In genomic region chr9:88733651-88734470, GRCh38 we compare ENCODE assay signal across 12 cellular contexts.
DNase-seq lines count a peak whose midpoint lies in the region; ATAC-seq, FAIRE-seq and TF ChIP-seq lines count a peak whose summit lies in the region.
"Had no signal": no experiment of that assay in that cellular context is flagged by ENCODE, and none has a peak within 500 bp of the region (broad histone marks: within the 10 kb centered on the region; RNA-seq: fewer than 3 reads in every experiment).

No MANE protein-coding gene starts in this region.

- H3K27me3 Mint-ChIP-seq in Calu3 (ENCODE audit: unreplicated experiment), result peaks cover 33% of the 10 kb centered on the region

- H3K27me3 ChIP-seq in keratinocyte (ENCODE audit: control insufficient read depth, extremely low read depth, insufficient read depth, low read length) (no peaks in the 10 kb centered on the region), aorta (ENCODE audit: control insufficient read depth in 1 of 2, insufficient read depth in 2 of 2, low read length in 1 of 2) (no peaks in the 10 kb centered on the region)

- H4K20me1 ChIP-seq in keratinocyte (ENCODE audit: control insufficient read depth, extremely low read depth, insufficient read depth, low read length), result no peaks in the 10 kb centered on the region

- H3K36me3 ChIP-seq in keratinocyte (ENCODE audit: control insufficient read depth in 2 of 2, extremely low read depth in 1 of 2, insufficient read depth in 2 of 2, low read length in 2 of 2), result no peaks in the 10 kb centered on the region
- H3K36me3 ChIP-seq in aorta (ENCODE audit: control insufficient read depth in 1 of 2, insufficient read depth in 2 of 2, low read length in 1 of 2), result no peaks in the 10 kb centered on the region

- H3K4me1 ChIP-seq in keratinocyte (ENCODE audit: control insufficient read depth, extremely low read depth, insufficient read depth, low read length), result peaks cover 12% of the 10 kb centered on the region
- peaks cover 0 to 6% of the 10 kb centered on the region in 2 donors for H3K4me1 ChIP-seq in aorta (ENCODE audit: control insufficient read depth in 1 of 2, insufficient read depth in 2 of 2, low read length in 2 of 2)

- intact Hi-C loops in aorta (cut with DNase I) (loop anchor here (5.0 to 10.0 kb wide), 3 partner anchors 127 to 261 kb away; partner anchors contain the start of gene S1PR3 (in 1 of the 2)), Calu3 (cut with micrococcal nuclease; ENCODE audit: unreplicated experiment) (no loop called here)

- no peak overlapping the region for H3K27ac Mint-ChIP-seq in Calu3 (ENCODE audit: unreplicated experiment)
- H3K27ac Mint-ChIP-seq: WTC11 had no signal

- 25 to 32% methylated on average over 8 of the region's 8 CpGs for WGBS in aorta, 2 donors

- no peaks in the 10 kb centered on the region for H3K9me3 Mint-ChIP-seq in Calu3 (ENCODE audit: low read depth, unreplicated experiment)

- H3K9me3 ChIP-seq in keratinocyte (ENCODE audit: control insufficient read depth, low read depth, low read length), result no peaks in the 10 kb centered on the region
- H3K9me3 ChIP-seq in aorta (ENCODE audit: control insufficient read depth, low read length), result no peaks in the 10 kb centered on the region

- CTCF ChIA-PET in Calu3 (lab: Charles Lee), result interaction anchor here (0.5 kb wide), 1 partner anchor 674 kb away, joined by 4 read pairs; no protein-coding TSS in a partner anchor

- H3K4me2 ChIP-seq in keratinocyte (ENCODE audit: control insufficient read depth, extremely low read depth, insufficient read depth, low read depth, low read length), result peak overlapping the region; percentile 22
- H3K4me2 ChIP-seq: KMS-11 had no signal

- peak overlapping the region; percentile 72 for H2AFZ ChIP-seq in keratinocyte (ENCODE audit: control insufficient read depth, low read length)

- H3K4me3 Mint-ChIP-seq in Calu3 (ENCODE audit: low read depth, unreplicated experiment), result no peak overlapping the region
- H3K4me3 Mint-ChIP-seq: WTC11 had no signal

- DNase-seq in LHCN-M2 (ENCODE audit: low read depth) (peak; percentile 37), coronary artery (ENCODE audit: low spot score) (peak; percentile 90), keratinocyte (ENCODE audit: low read depth, low spot score) (no peak), aorta (peak; percentile 59 to 86), Calu3 (no peak), NCI-H510A (lab: John Stamatoyannopoulos, UW) (no peak)
- DNase-seq in activated naive CD4-positive, alpha-beta T cell treated with Interleukin-2 at 50 U/mL for 16 hours, result no peak
- DNase-seq: NCI-H345; SIG-M5; stimulated activated CD4-positive, alpha-beta T cell treated with anti-CD3 and anti-CD28 coated beads, Interleukin-4, amount 100 ng/mL, for 24 hours had no signal

- H3K9me1 ChIP-seq in keratinocyte (ENCODE audit: control insufficient read depth, extremely low read depth, insufficient read depth, low read length), result no peaks in the 10 kb centered on the region

- H3K36me3 Mint-ChIP-seq in Calu3 (ENCODE audit: insufficient read depth, unreplicated experiment), result no peaks in the 10 kb centered on the region
- H3K36me3 Mint-ChIP-seq: WTC11 had no signal

- H3K9ac ChIP-seq in keratinocyte (ENCODE audit: control insufficient read depth, extremely low read depth, insufficient read depth, low read length), result peak overlapping the region; percentile 31
- H3K9ac ChIP-seq: KMS-11 had no signal

- H3K79me2 ChIP-seq in keratinocyte (ENCODE audit: control insufficient read depth, insufficient read depth, low read length), result no peaks in the 10 kb centered on the region

- BruUV-seq in Calu3 (replicated peaks; lab: Mats Ljungman, UMichigan), result no TSS peak

- TF ChIP-seq CTCF in coronary artery (IDR thresholded peaks at IDR 0.05), result no peak
- TF ChIP-seq CTCF in keratinocyte (optimal IDR thresholded peaks at IDR 0.05 in 1 of 3, IDR thresholded peaks at IDR 0.05 in 1 of 3, conservative IDR thresholded peaks at IDR 0.05 in 1 of 3; ENCODE audit: extremely low read depth in 1 of 3, insufficient read depth in 2 of 3, low read length in 3 of 3), result no peak
- no peak for TF ChIP-seq CTCF in Calu3 (IDR thresholded peaks at IDR 0.05; ENCODE audit: unreplicated experiment)

- dilution Hi-C loops in keratinocyte (cut with MboI; ENCODE audit: extremely low pct_ligation_motif_present, low sequenced_read_pairs), result no loop called here

- H3K4me3 ChIP-seq in coronary artery (no peak overlapping the region), keratinocyte (ENCODE audit: control insufficient read depth in 2 of 3, extremely low read depth in 1 of 3, insufficient read depth in 2 of 3, low read depth in 1 of 3, low read length in 3 of 3) (no peak overlapping the region), aorta (ENCODE audit: low read length in 2 of 2) (no peak overlapping the region)

- H3K27ac ChIP-seq in coronary artery (peak overlapping the region; percentile 80 to 81), keratinocyte (ENCODE audit: control insufficient read depth, insufficient read depth, low read length) (peak overlapping the region; percentile 47), aorta (ENCODE audit: low read depth in 1 of 2, low read length in 2 of 2) (no peak overlapping the region)
- H3K27ac ChIP-seq: KMS-11 had no signal

- FAIRE-seq in keratinocyte (lab: Jason Lieb, UNC), result peak; percentile 68

- peak; percentile 50 for ATAC-seq in aorta (ENCODE audit: low FRiP score)
- ATAC-seq: WTC11 had no signal

- no peaks in the 10 kb centered on the region for H3K4me1 Mint-ChIP-seq in Calu3 (ENCODE audit: low read depth, unreplicated experiment)

Comparison
In these comparisons a context has a peak if more than half of its experiments do, and no peak if none do; other contexts are left out.
1. DNase-seq: peak in LHCN-M2 (single experiment), coronary artery (single experiment) and aorta (2 of 2); none in keratinocyte (single experiment), Calu3 (single experiment), activated naive CD4-positive, alpha-beta T cell treated with Interleukin-2 at 50 U/mL for 16 hours (single experiment) and NCI-H510A (single experiment).
2. H3K27ac ChIP-seq: peak in coronary artery (2 of 2) and keratinocyte (single experiment); none in aorta (0 of 2).